19 cellular contexts compared by ENCODE assay signal in the genomic region with DNA sequence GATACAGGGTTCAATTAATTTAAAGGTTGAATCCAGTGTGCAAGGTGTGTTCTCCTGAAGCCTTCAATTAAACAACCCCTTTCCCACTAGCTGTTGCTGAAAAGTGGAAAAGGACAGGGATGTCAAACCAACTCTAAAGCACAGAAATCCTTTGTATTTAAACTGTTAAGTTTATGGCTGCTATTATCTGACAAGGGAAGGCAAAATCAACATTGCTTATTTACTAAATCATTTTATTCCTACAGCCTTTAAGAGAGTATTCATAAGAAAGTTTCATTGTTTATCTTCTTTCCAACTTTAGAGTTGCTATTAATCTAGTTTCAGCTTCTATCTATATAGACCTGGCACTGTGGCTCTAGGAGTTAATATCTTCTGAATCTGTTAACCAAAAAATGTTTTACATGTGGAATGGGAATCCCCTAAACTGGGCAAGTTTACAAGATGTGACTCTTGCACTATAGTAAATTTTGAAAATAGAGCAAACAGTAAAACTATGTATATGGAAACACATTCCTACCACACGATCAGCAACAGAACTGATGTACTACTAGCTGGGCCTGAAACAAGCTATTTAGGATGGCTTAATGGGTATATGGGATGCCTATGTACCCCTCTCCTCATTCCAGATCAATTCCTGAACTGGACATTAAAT. TPM values are rescaled to one million over a fixed set of nuclear protein-coding genes. Genes with fewer than 3 reads are reported as not detected.
A peak's percentile ranks its signal among the peaks of the same experiment; 100 is the strongest.
DNase-seq lines count a peak whose midpoint lies in the region; ATAC-seq and TF ChIP-seq lines count a peak whose summit lies in the region.
"Had no signal": no experiment of that assay in that cellular context is flagged by ENCODE, and none has a peak within 500 bp of the region (broad histone marks: within the 10 kb centered on the region; RNA-seq: fewer than 3 reads in every experiment).

No MANE protein-coding gene starts in this region.

- intact Hi-C loops in esophagus muscularis mucosa (cut with DNase I), result no loop called here

- no peak for TF ChIP-seq EP300 in esophagus muscularis mucosa (IDR thresholded peaks at IDR 0.05)

- no peaks in the 10 kb centered on the region for H3K27me3 ChIP-seq in esophagus muscularis mucosa

- ATAC-seq in GM18511 (IDR thresholded peaks at IDR 0.05; ENCODE audit: unreplicated experiment) (peak; percentile 44), GM19035 (IDR thresholded peaks at IDR 0.05; ENCODE audit: unreplicated experiment) (no peak)

- H3K4me1 ChIP-seq in esophagus muscularis mucosa, result peaks cover 63 to 73% (median 68%) of the 10 kb centered on the region in 4 donors

- DNase-seq in AG10803 (ENCODE audit: low read depth), result peak; percentile 41
- no peak for DNase-seq in esophagus muscularis mucosa (ENCODE audit: extremely low spot score)
- DNase-seq in activated CD4-positive, alpha-beta T cell treated with anti-CD3 and anti-CD28 coated beads for 1 hour, result no peak
- no peak for DNase-seq in NCI-H1417 treated with DMSO at 0.1 percent for 48 hours (lab: John Stamatoyannopoulos, UW)
- no peak for DNase-seq in middle frontal gyrus (ENCODE audit: extremely low spot score, low spot score)
- DNase-seq: AML-193; amygdala; cerebellar nuclear complex; islet precursor cell; mammary epithelial cell; naive B cell; NCI-H2029 treated with DMSO at 0.1 percent for 48 hours; NCI-H510A treated with DMSO at 0.1 percent for 48 hours; SHP77; stimulated activated CD4-positive, alpha-beta T cell treated with anti-CD3 and anti-CD28 coated beads, Interleukin-2, amount 100 ng/mL, for 24 hours had no signal

- H3K4me3 ChIP-seq in AG10803 (ENCODE audit: low read length) (no peak overlapping the region), esophagus muscularis mucosa (no peak overlapping the region)

- 44% methylated on average over 1 of the region's 1 CpG for WGBS in esophagus muscularis mucosa

- H3K27ac ChIP-seq in KOPT-K1 (ENCODE audit: low read depth, low read length, poor library complexity, severe bottlenecking) (peak overlapping the region; percentile 24), esophagus muscularis mucosa (replicated peaks in 1 of 4) (peak overlapping the region in 3 of 4 donors; percentile 3 to 79 (median 69))
- H3K27ac ChIP-seq: parathyroid adenoma had no signal

- H3K9me3 ChIP-seq in KOPT-K1 (ENCODE audit: insufficient read depth, low read length, poor library complexity, severe bottlenecking) (peaks cover 6% of the 10 kb centered on the region), esophagus muscularis mucosa (peaks cover 0 to 3% (median under 1%) of the 10 kb centered on the region in 4 donors)

- TF ChIP-seq POLR2A in esophagus muscularis mucosa (IDR thresholded peaks at IDR 0.05; ENCODE audit: low read depth), result no peak

- H3K36me3 ChIP-seq in KOPT-K1 (ENCODE audit: insufficient read depth, low read length) (peaks cover 90% of the 10 kb centered on the region), esophagus muscularis mucosa (no peaks in the 10 kb centered on the region)

- TF ChIP-seq CTCF in AG10803 (conservative IDR thresholded peaks at IDR 0.05; ENCODE audit: low read length), result no peak
- TF ChIP-seq CTCF in esophagus muscularis mucosa (IDR thresholded peaks at IDR 0.05), result no peak

RNA-seq across cellular contexts. Expression of a gene that starts 53.0 kb away (rescaled TPM):
- total RNA-seq in esophagus muscularis mucosa, result 10 to 100 TPM; 22.2 to 45.4 (median 36.4) TPM
